ENCODE assay signal across 17 cellular contexts in genomic region chrX:104335765-104336164, GRCh38.
A peak's percentile ranks its signal among the peaks of the same experiment; 100 is the strongest.
DNase-seq lines count a peak whose midpoint lies in the region; ATAC-seq and TF ChIP-seq lines count a peak whose summit lies in the region.
"Had no signal": no experiment of that assay in that cellular context is flagged by ENCODE, and none has a peak within 500 bp of the region (broad histone marks: within the 10 kb centered on the region; RNA-seq: fewer than 3 reads in every experiment).

No MANE protein-coding gene starts in this region.

- H3K27ac ChIP-seq in stomach = no peak overlapping the region
- H3K27ac ChIP-seq: adrenal gland had no signal

- ATAC-seq in activated T-helper 17 cell treated with anti-CD3 and anti-CD28 coated beads, Interleukin-2, amount 50 U/mL, for 72 hours (replicated peaks) = peak; percentile 43
- ATAC-seq: activated CD4-positive, CD25-positive, alpha-beta regulatory T cell treated with anti-CD3 and anti-CD28 coated beads, Interleukin-2, amount 50 U/mL, for 24 hours had no signal

- H3K9me3 Mint-ChIP-seq in activated T-helper 17 cell treated with anti-CD3 and anti-CD28 coated beads, Interleukin-2, amount 50 U/mL, for 72 hours = no peaks in the 10 kb centered on the region

- H3K4me3 Mint-ChIP-seq in activated T-helper 17 cell treated with anti-CD3 and anti-CD28 coated beads, Interleukin-2, amount 50 U/mL, for 72 hours = no peak overlapping the region

- no peaks in the 10 kb centered on the region for H3K4me1 Mint-ChIP-seq in activated T-helper 17 cell treated with anti-CD3 and anti-CD28 coated beads, Interleukin-2, amount 50 U/mL, for 72 hours

- no peaks in the 10 kb centered on the region for H3K4me1 ChIP-seq in stomach
- H3K4me1 ChIP-seq: adrenal gland, BE2C had no signal

- no peaks in the 10 kb centered on the region for H3K9me3 ChIP-seq in stomach
- H3K9me3 ChIP-seq: adrenal gland, BE2C, MG63 had no signal

- peak; percentile 71 for DNase-seq in AG04449 (ENCODE audit: low read depth, low spot score)
- peak; percentile 63 for DNase-seq in H4 (ENCODE audit: low spot score)
- DNase-seq in fibroblast of the conjunctiva (ENCODE audit: low read depth) = peak; percentile 10
- no peak for DNase-seq in activated CD4-positive, alpha-beta T cell treated with anti-CD3 and anti-CD28 coated beads, Interleukin-2, amount 50 U/mL, for 48 hours
- DNase-seq in NCI-H2081 (lab: John Stamatoyannopoulos, UW) = no peak
- DNase-seq in HuH-7 (ENCODE audit: low spot score) = no peak
- DNase-seq in stomach = no peak
- DNase-seq: adrenal gland; BE2C; H7; kidney; MG63; NCI-H2171; stimulated activated CD4-positive, alpha-beta T cell treated with anti-CD3 and anti-CD28 coated beads, Interleukin-1b, Interleukin-23, amount 100 ng/mL, for 48 hours; SW 1271 had no signal

- TF ChIP-seq EP300 in stomach (IDR thresholded peaks at IDR 0.05) = no peak

- 43 to 80% (median 76%) methylated on average over 2 of the region's 2 CpGs for WGBS in stomach, 5 donors

- H3K27me3 ChIP-seq in stomach = peaks cover 0 to 9% (median 0%) of the 10 kb centered on the region in 3 donors
- H3K27me3 ChIP-seq: BE2C, MG63 had no signal

- CTCF ChIA-PET in AG04449 (lab: Yijun Ruan, JAX) = interaction anchor here (0.8 to 1.4 kb wide), 3 partner anchors 9 to 141 kb away, joined by 3 to 5 read pairs (median 5); no protein-coding TSS in a partner anchor

- TF ChIP-seq CTCF in AG04449 (IDR thresholded peaks at IDR 0.05; ENCODE audit: insufficient read depth, low read length, missing control alignments) (no peak), stomach (IDR thresholded peaks at IDR 0.05) (no peak)

- intact Hi-C loops in stomach (cut with DNase I; ENCODE audit: low total_unique reads) = no loop called here

- H3K4me3 ChIP-seq in AG04449 (ENCODE audit: low read depth, low read length) = no peak overlapping the region
- H3K4me3 ChIP-seq in stomach = no peak overlapping the region
- H3K4me3 ChIP-seq: adrenal gland, MG63 had no signal

- H3K27ac Mint-ChIP-seq in activated T-helper 17 cell treated with anti-CD3 and anti-CD28 coated beads, Interleukin-2, amount 50 U/mL, for 72 hours = no peak overlapping the region

- H3K36me3 Mint-ChIP-seq in activated T-helper 17 cell treated with anti-CD3 and anti-CD28 coated beads, Interleukin-2, amount 50 U/mL, for 72 hours (ENCODE audit: low read depth) = no peaks in the 10 kb centered on the region

- POLR2A ChIA-PET in AG04449 (lab: Yijun Ruan, JAX) = no interaction called here

- peaks cover 4% of the 10 kb centered on the region for H3K27me3 Mint-ChIP-seq in activated T-helper 17 cell treated with anti-CD3 and anti-CD28 coated beads, Interleukin-2, amount 50 U/mL, for 72 hours

- no peak for TF ChIP-seq POLR2A in stomach (IDR thresholded peaks at IDR 0.05)

- H3K36me3 ChIP-seq in stomach = no peaks in the 10 kb centered on the region
- H3K36me3 ChIP-seq: adrenal gland, BE2C, MG63 had no signal

Comparison
In these comparisons a context has a peak if more than half of its experiments do, and no peak if none do; other contexts are left out.
1. DNase-seq: peak in AG04449 (single experiment), H4 (single experiment) and fibroblast of the conjunctiva (single experiment); none in activated CD4-positive, alpha-beta T cell treated with anti-CD3 and anti-CD28 coated beads, Interleukin-2, amount 50 U/mL, for 48 hours (0 of 2), NCI-H2081 (0 of 2), HuH-7 (single experiment) and stomach (single experiment).